In genomic region chr2:189783927-189784867, GRCh38 we compare ENCODE assay signal across 1 cellular context.
TF ChIP-seq lines count a peak whose summit lies in the region.

ORMDL1 (minus strand) TSS chr2:189784339; CDS start chr2:189782595, 1,744 bp downstream.
PMS1 (plus strand) TSS chr2:189784450; CDS start chr2:189791810, 7,360 bp downstream.

TF ChIP-seq in GM12878, 131 proteins besides CTCF, POLR2A, EP300 and RAD21 (continued from another document and continues in another):
- TF ChIP-seq BCL3 (IDR thresholded peaks at IDR 0.05; ENCODE audit: borderline replicate concordance, insufficient read depth, low read depth, low read length, poor library complexity, severe bottlenecking) (peak; percentile 36), NRF1 (conservative IDR thresholded peaks at IDR 0.05; ENCODE audit: low read depth, low read length) (peak; percentile 74), CHD1 (IDR thresholded peaks at IDR 0.05; ENCODE audit: low read depth, low read length) (no peak), TBL1XR1 (IDR thresholded peaks at IDR 0.05; ENCODE audit: low read depth, low read length) (peak; percentile 6; the same call in 1 of the 2 replicates), STAT3 (IDR thresholded peaks at IDR 0.05; ENCODE audit: low read depth, low read length) (no peak), ATF3 (IDR thresholded peaks at IDR 0.05; ENCODE audit: borderline replicate concordance, extremely low read depth, low read depth, low read length) (no peak), ZBTB11 (CRISPR knock-in tag; IDR thresholded peaks at IDR 0.05) (no peak), TARDBP (IDR thresholded peaks at IDR 0.05; ENCODE audit: borderline replicate concordance) (no peak), ZNF24 (IDR thresholded peaks at IDR 0.05) (no peak), TAF1 (IDR thresholded peaks at IDR 0.05; ENCODE audit: borderline replicate concordance, low read depth, low read length) (no peak; the same call in 1 of the 2 replicates), ZBTB33 (IDR thresholded peaks at IDR 0.05) (no peak), KDM1A (IDR thresholded peaks at IDR 0.05; ENCODE audit: borderline replicate concordance) (no peak), CEBPB (IDR thresholded peaks at IDR 0.05; ENCODE audit: borderline replicate concordance in 1 of 2, low read depth in 2 of 2, low read length in 2 of 2) (no peak), RCOR1 (conservative IDR thresholded peaks at IDR 0.05; ENCODE audit: low read depth, low read length) (no peak), E4F1 (IDR thresholded peaks at IDR 0.05; ENCODE audit: borderline replicate concordance, partially characterized antibody) (peak; percentile 91), YBX1 (IDR thresholded peaks at IDR 0.05) (no peak), E2F8 (IDR thresholded peaks at IDR 0.05; ENCODE audit: low read depth, partially characterized antibody) (no peak), SREBF1 (IDR thresholded peaks at IDR 0.05; ENCODE audit: low read length) (no peak), SIN3A (IDR thresholded peaks at IDR 0.05; ENCODE audit: low read depth, low read length) (no peak), ZBTB40 (IDR thresholded peaks at IDR 0.05; ENCODE audit: borderline replicate concordance) (no peak), ATF2 (IDR thresholded peaks at IDR 0.05; ENCODE audit: low read length) (no peak), TCF12 (IDR thresholded peaks at IDR 0.05; ENCODE audit: low read depth, low read length) (no peak), ZNF592 (IDR thresholded peaks at IDR 0.05) (no peak), KAT2A (conservative IDR thresholded peaks at IDR 0.05; ENCODE audit: control insufficient read depth, low read depth, low read length) (no peak), SMAD5 (IDR thresholded peaks at IDR 0.05; ENCODE audit: low read depth) (peak; percentile 43; the same call in 1 of the 2 replicates), USF1 (IDR thresholded peaks at IDR 0.05; ENCODE audit: borderline replicate concordance, extremely low read length, insufficient read depth, low read depth, low read length) (no peak), NR2C2 (IDR thresholded peaks at IDR 0.05; ENCODE audit: borderline replicate concordance, control insufficient read depth, insufficient read length, low read depth) (no peak), NBN (IDR thresholded peaks at IDR 0.05) (peak; percentile 83), MAX (IDR thresholded peaks at IDR 0.05; ENCODE audit: low read depth, low read length) (no peak; the same call in 1 of the 2 replicates)
